Comparison of ENCODE assay signal across 9 cellular contexts in genomic region chr1:23529146-23530088, GRCh38. TPM values are rescaled to one million over a fixed set of nuclear protein-coding genes. Genes with fewer than 3 reads are reported as not detected.
A peak's percentile ranks its signal among the peaks of the same experiment; 100 is the strongest.
DNase-seq lines count a peak whose midpoint lies in the region; ATAC-seq and TF ChIP-seq lines count a peak whose summit lies in the region.
"Had no signal": no experiment of that assay in that cellular context is flagged by ENCODE, and none has a peak within 500 bp of the region (broad histone marks: within the 10 kb centered on the region; RNA-seq: fewer than 3 reads in every experiment).

No MANE protein-coding gene starts in this region.

- no peak overlapping the region for H3K27ac ChIP-seq in HUES6 (ENCODE audit: low read depth, low read length)
- H3K27ac ChIP-seq in naive thymus-derived CD4-positive, alpha-beta T cell (ENCODE audit: low read depth, low read length): no peak overlapping the region

- H3K4me3 Mint-ChIP-seq in activated CD8-positive, alpha-beta T cell treated with anti-CD3 and anti-CD28 coated beads for 36 hours: peak overlapping the region; percentile 86
- H3K4me3 Mint-ChIP-seq in naive thymus-derived CD4-positive, alpha-beta T cell: peak overlapping the region in 9 of 10 donors; percentile 39 to 96 (median 71)

- no peaks in the 10 kb centered on the region for H3K36me3 ChIP-seq in HUES6 (ENCODE audit: control insufficient read depth, insufficient read depth, low read length)
- no peaks in the 10 kb centered on the region for H3K36me3 ChIP-seq in naive thymus-derived CD4-positive, alpha-beta T cell (ENCODE audit: control insufficient read depth in 2 of 3, insufficient read depth in 3 of 3, low read length in 3 of 3)

- peaks cover 35% of the 10 kb centered on the region for H3K36me3 Mint-ChIP-seq in activated CD8-positive, alpha-beta T cell treated with anti-CD3 and anti-CD28 coated beads for 36 hours (ENCODE audit: low read depth)
- peaks cover 0 to 18% (median 0%) of the 10 kb centered on the region in 5 donors for H3K36me3 Mint-ChIP-seq in naive thymus-derived CD4-positive, alpha-beta T cell

- H3K4me3 ChIP-seq in HUES6 (ENCODE audit: low read depth, low read length): peak overlapping the region; percentile 62
- peak overlapping the region; percentile 52 for H3K4me3 ChIP-seq in naive thymus-derived CD4-positive, alpha-beta T cell (ENCODE audit: low read length)

- no peak for TF ChIP-seq CTCF in activated CD8-positive, alpha-beta T cell treated with anti-CD3 and anti-CD28 coated beads for 36 hours (IDR thresholded peaks at IDR 0.05)

- no peaks in the 10 kb centered on the region for H3K27me3 Mint-ChIP-seq in activated CD8-positive, alpha-beta T cell treated with anti-CD3 and anti-CD28 coated beads for 36 hours
- peaks cover 0 to 4% (median 0%) of the 10 kb centered on the region in 5 donors for H3K27me3 Mint-ChIP-seq in naive thymus-derived CD4-positive, alpha-beta T cell

- no peaks in the 10 kb centered on the region for H3K9me3 Mint-ChIP-seq in activated CD8-positive, alpha-beta T cell treated with anti-CD3 and anti-CD28 coated beads for 36 hours
- no peaks in the 10 kb centered on the region for H3K9me3 Mint-ChIP-seq in naive thymus-derived CD4-positive, alpha-beta T cell

- peaks cover 21% of the 10 kb centered on the region for H3K4me1 ChIP-seq in HUES6 (ENCODE audit: control insufficient read depth, insufficient read depth, low read length)
- peaks cover 76 to 86% of the 10 kb centered on the region in 2 donors for H3K4me1 ChIP-seq in naive thymus-derived CD4-positive, alpha-beta T cell (ENCODE audit: control insufficient read depth in 2 of 2, insufficient read depth in 2 of 2, low read length in 2 of 2)

- no peak for ATAC-seq in activated CD8-positive, alpha-beta T cell treated with anti-CD3 and anti-CD28 coated beads for 36 hours
- no peak for ATAC-seq in naive thymus-derived CD4-positive, alpha-beta T cell
- no peak for ATAC-seq in HG03354 (IDR thresholded peaks at IDR 0.05; ENCODE audit: poor library complexity, severe bottlenecking, unreplicated experiment)

- peak overlapping the region; percentile 57 for H3K27ac Mint-ChIP-seq in activated CD8-positive, alpha-beta T cell treated with anti-CD3 and anti-CD28 coated beads for 36 hours
- H3K27ac Mint-ChIP-seq in naive thymus-derived CD4-positive, alpha-beta T cell: peak overlapping the region in 4 of 9 donors; percentile 18 to 96 (median 40)

- no peaks in the 10 kb centered on the region for H3K9me3 ChIP-seq in HUES6 (ENCODE audit: control insufficient read depth, insufficient read depth, low read depth, low read length)
- no peaks in the 10 kb centered on the region for H3K9me3 ChIP-seq in naive thymus-derived CD4-positive, alpha-beta T cell (ENCODE audit: control insufficient read depth in 2 of 3, low read length in 3 of 3)

- POLR2A ChIA-PET in activated CD8-positive, alpha-beta T cell treated with anti-CD3 and anti-CD28 coated beads for 36 hours (lab: Charles Lee): interaction anchor here (0.6 to 4.8 kb wide), 19 partner anchors 10 to 186 kb away, joined by 3 to 22 read pairs (median 4); partner anchors contain the start of genes ASAP3, HNRNPR and RPL11
- POLR2A ChIA-PET in naive thymus-derived CD4-positive, alpha-beta T cell (lab: Charles Lee): interaction anchor here (0.5 to 1.7 kb wide), 6 partner anchors 19 to 102 kb away, joined by 3 to 6 read pairs (median 4); no protein-coding TSS in a partner anchor

- H3K27me3 ChIP-seq in HUES6 (ENCODE audit: control insufficient read depth, insufficient read depth, low read length): peaks cover 52% of the 10 kb centered on the region
- no peaks in the 10 kb centered on the region for H3K27me3 ChIP-seq in naive thymus-derived CD4-positive, alpha-beta T cell (ENCODE audit: control insufficient read depth in 2 of 2, insufficient read depth in 2 of 2, low read length in 2 of 2)

- H3K9ac ChIP-seq in HUES6 (ENCODE audit: low read length): no peak overlapping the region

- CTCF ChIA-PET in activated CD8-positive, alpha-beta T cell treated with anti-CD3 and anti-CD28 coated beads for 36 hours (lab: Charles Lee): interaction anchor here (0.9 to 14.8 kb wide), 12 partner anchors 10 to 136 kb away, joined by 3 to 202 read pairs (median 10); no protein-coding TSS in a partner anchor
- CTCF ChIA-PET in naive thymus-derived CD4-positive, alpha-beta T cell (lab: Charles Lee): interaction anchor here (0.7 to 3.1 kb wide), 8 partner anchors 10 to 115 kb away, joined by 4 to 26 read pairs (median 7); no protein-coding TSS in a partner anchor

- peaks cover 73% of the 10 kb centered on the region for H3K4me1 Mint-ChIP-seq in activated CD8-positive, alpha-beta T cell treated with anti-CD3 and anti-CD28 coated beads for 36 hours (ENCODE audit: low read depth)
- H3K4me1 Mint-ChIP-seq in naive thymus-derived CD4-positive, alpha-beta T cell: peaks cover 56 to 85% (median 81%) of the 10 kb centered on the region in 7 donors

- DNase-seq in COLO668 (lab: John Stamatoyannopoulos, UW; ENCODE audit: unreplicated experiment): peak; percentile 51
- DNase-seq in activated CD8-positive, alpha-beta T cell treated with anti-CD3 and anti-CD28 coated beads for 36 hours: peak; percentile 46
- no peak for DNase-seq in naive thymus-derived CD4-positive, alpha-beta T cell
- DNase-seq in epidermal melanocyte (ENCODE audit: insufficient read length, low spot score): no peak
- no peak for DNase-seq in midbrain (lab: John Stamatoyannopoulos, UW)
- DNase-seq in NCI-H187 treated with DMSO at 0.1 percent for 48 hours (lab: John Stamatoyannopoulos, UW): no peak
- DNase-seq: NCI-H1694 had no signal

- intact Hi-C loops in activated CD8-positive, alpha-beta T cell treated with anti-CD3 and anti-CD28 coated beads for 36 hours (cut with micrococcal nuclease): no loop called here
- intact Hi-C loops in naive thymus-derived CD4-positive, alpha-beta T cell (cut with micrococcal nuclease): loop anchor here (2.0 to 10.0 kb wide), 6 partner anchors 25 to 185 kb away; partner anchors contain the start of genes HNRNPR (in 2 of the 2), ZNF436 (in 2 of the 2), ID3 (in 1 of the 2) and TCEA3 (in 1 of the 2)

RNA-seq across cellular contexts. Expression of gene E2F2, which starts 1.6 kb away (rescaled TPM):
- total RNA-seq in activated CD8-positive, alpha-beta T cell treated with anti-CD3 and anti-CD28 coated beads for 36 hours: 10 to 100 TPM; 23.7 to 25.3 TPM
- total RNA-seq in naive thymus-derived CD4-positive, alpha-beta T cell: 10 to 100 TPM in 1 of 5 experiments, 1 to 10 TPM in 1, under 1 TPM in 2, not detected in 1; 0.14 to 65.7 (median 2.5) TPM
- polyA plus RNA-seq in naive thymus-derived CD4-positive, alpha-beta T cell: not detected

RNA-seq across cellular contexts. Expression of gene ID3, which starts 29.9 kb away (rescaled TPM):
- 10 to 100 TPM; 70.4 to 74.3 TPM for total RNA-seq in activated CD8-positive, alpha-beta T cell treated with anti-CD3 and anti-CD28 coated beads for 36 hours
- 10 to 100 TPM; 14.8 to 89.4 (median 34.1) TPM for total RNA-seq in naive thymus-derived CD4-positive, alpha-beta T cell
- polyA plus RNA-seq in naive thymus-derived CD4-positive, alpha-beta T cell: 10 to 100 TPM; 13.0 to 28.3 TPM

RNA-seq across cellular contexts. Expression of gene ASAP3, which starts 45.4 kb away (rescaled TPM):
- under 1 TPM; 0.29 to 0.74 TPM for total RNA-seq in activated CD8-positive, alpha-beta T cell treated with anti-CD3 and anti-CD28 coated beads for 36 hours
- 1 to 10 TPM in 4 of 5 experiments, under 1 TPM in 1; 0.12 to 8.8 (median 1.7) TPM for total RNA-seq in naive thymus-derived CD4-positive, alpha-beta T cell
- under 1 TPM; 0.26 to 0.47 TPM for polyA plus RNA-seq in naive thymus-derived CD4-positive, alpha-beta T cell

Comparison
In these comparisons a context has a peak if more than half of its experiments do, and no peak if none do; other contexts are left out.
1. DNase-seq: peak in COLO668 (single experiment) and activated CD8-positive, alpha-beta T cell treated with anti-CD3 and anti-CD28 coated beads for 36 hours (single experiment); none in naive thymus-derived CD4-positive, alpha-beta T cell (0 of 9), epidermal melanocyte (single experiment), midbrain (single experiment) and NCI-H187 treated with DMSO at 0.1 percent for 48 hours (single experiment).